In genomic region chr12:121523741-121524140, GRCh38 we compare ENCODE assay signal across 12 cellular contexts. TPM values are rescaled to one million over a fixed set of nuclear protein-coding genes. Genes with fewer than 3 reads are reported as not detected.
DNase-seq lines count a peak whose midpoint lies in the region; ATAC-seq and TF ChIP-seq lines count a peak whose summit lies in the region.
"Had no signal": no experiment of that assay in that cellular context is flagged by ENCODE, and none has a peak within 500 bp of the region (broad histone marks: within the 10 kb centered on the region; RNA-seq: fewer than 3 reads in every experiment).

No MANE protein-coding gene starts in this region.

- H3K79me1 ChIP-seq in neuronal stem cell (ENCODE audit: low read depth, low read length) = peaks cover 10% of the 10 kb centered on the region

- no peaks in the 10 kb centered on the region for H3K9me3 Mint-ChIP-seq in WTC11
- no peaks in the 10 kb centered on the region for H3K9me3 Mint-ChIP-seq in HFFc6

- H3K4ac ChIP-seq in neuronal stem cell (ENCODE audit: low read length) = peak overlapping the region; percentile 14

- peak; percentile 78 for DNase-seq in GM12865 (ENCODE audit: low read depth)
- DNase-seq in WTC11 (ENCODE audit: low spot score) = no peak
- DNase-seq in neuronal stem cell (ENCODE audit: low spot score) = no peak
- DNase-seq in left colon = no peak
- DNase-seq in spleen = no peak
- no peak for DNase-seq in HFFc6
- no peak for DNase-seq in DMS114 treated with DMSO at 0.1 percent for 48 hours (lab: John Stamatoyannopoulos, UW; ENCODE audit: unreplicated experiment)
- DNase-seq: activated CD8-positive, alpha-beta memory T cell treated with anti-CD3 and anti-CD28 coated beads, Interleukin-2, amount 50 U/mL, for 48 hours; RPMI8226; tibial artery had no signal

- peak overlapping the region; percentile 67 for H3K23ac ChIP-seq in neuronal stem cell (ENCODE audit: low read depth, low read length, poor library complexity)

- H3K4me1 ChIP-seq in neuronal stem cell (ENCODE audit: control insufficient read depth in 2 of 2, insufficient read depth in 1 of 2, low read depth in 1 of 2, low read length in 2 of 2) (peaks cover 12 to 16% of the 10 kb centered on the region in 2 donors), spleen (peaks cover 3 to 46% (median 22%) of the 10 kb centered on the region in 6 donors)
- H3K4me1 ChIP-seq: BE2C, tibial artery had no signal

- H2BK120ac ChIP-seq in neuronal stem cell (ENCODE audit: low read depth, low read length) = no peak overlapping the region

- H2AFZ ChIP-seq in neuronal stem cell (ENCODE audit: low read length) = no peak overlapping the region

- H3K9ac ChIP-seq in neuronal stem cell (ENCODE audit: low read depth, low read length, poor library complexity) = peak overlapping the region; percentile 75

- H3K27ac Mint-ChIP-seq in WTC11 (peak overlapping the region; percentile 93), HFFc6 (no peak overlapping the region)

- H3K4me3 Mint-ChIP-seq in WTC11 (no peak overlapping the region), HFFc6 (no peak overlapping the region)

- H4K91ac ChIP-seq in neuronal stem cell (ENCODE audit: low read depth, low read length, poor library complexity) = no peak overlapping the region

- H3K27ac ChIP-seq in neuronal stem cell (replicated peaks; ENCODE audit: low read length) = no peak overlapping the region
- H3K27ac ChIP-seq in spleen = peak overlapping the region in 1 of 8 donors; percentile 40
- H3K27ac ChIP-seq: tibial artery had no signal

- CTCF ChIA-PET in WTC11 (lab: Charles Lee) = no interaction called here

- H3K36me3 ChIP-seq in neuronal stem cell (replicated peaks in 1 of 2; ENCODE audit: control insufficient read depth in 2 of 2, insufficient read depth in 2 of 2, low read length in 2 of 2) (peaks cover 32 to 77% of the 10 kb centered on the region in 2 donors), spleen (peaks cover 0 to 77% (median 14%) of the 10 kb centered on the region in 6 donors)

- ATAC-seq in GM21723 (IDR thresholded peaks at IDR 0.05; ENCODE audit: unreplicated experiment) (peak; percentile 42), WTC11 (no peak), left colon (no peak)

- H3K4me1 Mint-ChIP-seq in WTC11 (peaks cover 14% of the 10 kb centered on the region), HFFc6 (ENCODE audit: low read depth) (no peaks in the 10 kb centered on the region)

- no peak overlapping the region for H2AK5ac ChIP-seq in neuronal stem cell (ENCODE audit: low read depth, low read length)

- H3K4me3 ChIP-seq in GM12865 (ENCODE audit: low read depth, low read length) = peak overlapping the region; percentile 38
- no peak overlapping the region for H3K4me3 ChIP-seq in neuronal stem cell (ENCODE audit: low read length in 2 of 2)
- peak overlapping the region in 1 of 8 donors; percentile 39 for H3K4me3 ChIP-seq in spleen
- H3K4me3 ChIP-seq: tibial artery had no signal

- H3K36me3 Mint-ChIP-seq in WTC11 (peaks cover 28% of the 10 kb centered on the region), HFFc6 (ENCODE audit: low read depth) (0 out of 2 replicates have a peak, but pooled peaks cover 4% of the 10 kb centered on the region)

- no peak overlapping the region for H3K4me2 ChIP-seq in neuronal stem cell (ENCODE audit: insufficient read depth, low read length, poor library complexity, severe bottlenecking)

- peak overlapping the region; percentile 88 for H2BK5ac ChIP-seq in neuronal stem cell (ENCODE audit: low read length)

- H3K9me3 ChIP-seq in neuronal stem cell (replicated peaks in 1 of 2; ENCODE audit: control insufficient read depth in 2 of 2, insufficient read depth in 1 of 2, low read depth in 1 of 2, low read length in 2 of 2) = peaks cover 0 to 1% of the 10 kb centered on the region in 2 donors
- no peaks in the 10 kb centered on the region for H3K9me3 ChIP-seq in spleen
- H3K9me3 ChIP-seq: BE2C, tibial artery had no signal

- no CpG with 5 or more reads among the region's 16 CpGs for WGBS in neuronal stem cell (ENCODE audit: extremely low coverage in 2 of 2, insufficient read length in 2 of 2, insufficient replicate concordance in 1 of 2), 2 donors
- 74 to 90% (median 79%) methylated on average over 11 to 16 of the region's 16 CpGs for WGBS in spleen, 5 donors

- intact Hi-C loops in left colon (cut with DNase I, micrococcal nuclease) = no loop called here
- intact Hi-C loops in spleen (cut with DNase I; ENCODE audit: low total_unique reads) = no loop called here

- H3K27me3 Mint-ChIP-seq in WTC11 (ENCODE audit: low read depth) (no peaks in the 10 kb centered on the region), HFFc6 (ENCODE audit: insufficient read depth) (peaks cover 3% of the 10 kb centered on the region; the same call in 1 of the 2 replicates)

- POLR2A ChIA-PET in WTC11 (lab: Charles Lee) = no interaction called here

- H2BK15ac ChIP-seq in neuronal stem cell (ENCODE audit: low read length) = peak overlapping the region; percentile 8

- TF ChIP-seq POLR2A in spleen (IDR thresholded peaks at IDR 0.05) = no peak

- H3K14ac ChIP-seq in neuronal stem cell (ENCODE audit: low read length) = peak overlapping the region; percentile 100

- H2BK12ac ChIP-seq in neuronal stem cell (ENCODE audit: low read length) = no peak overlapping the region

- TF ChIP-seq CTCF in GM12865 (IDR thresholded peaks at IDR 0.05; ENCODE audit: insufficient read depth, low read depth, low read length, missing control alignments) = no peak
- TF ChIP-seq CTCF in WTC11 (IDR thresholded peaks at IDR 0.05) = no peak
- TF ChIP-seq CTCF in spleen (IDR thresholded peaks at IDR 0.05 in 8 of 11, conservative IDR thresholded peaks at IDR 0.05 in 3 of 11) = no peak
- no peak for TF ChIP-seq CTCF in HFFc6 (IDR thresholded peaks at IDR 0.05)

- H3K27me3 ChIP-seq in neuronal stem cell (ENCODE audit: control insufficient read depth in 3 of 3, insufficient read depth in 3 of 3, low read depth in 1 of 3, low read length in 3 of 3) = no peaks in the 10 kb centered on the region
- H3K27me3 ChIP-seq in spleen (replicated peaks in 1 of 7) = no peaks in the 10 kb centered on the region
- H3K27me3 ChIP-seq: BE2C, tibial artery had no signal

- H4K8ac ChIP-seq in neuronal stem cell (ENCODE audit: low read depth, low read length) = no peak overlapping the region

- H3K18ac ChIP-seq in neuronal stem cell (ENCODE audit: low read length) = peak overlapping the region; percentile 77

TF ChIP-seq in WTC11, 78 proteins besides CTCF, POLR2A, EP300 and RAD21 (continues in another document):
- no peak for TF ChIP-seq ATF3 (CRISPR knock-in tag; conservative IDR thresholded peaks at IDR 0.05)
- TF ChIP-seq MXD4 (CRISPR knock-in tag; IDR thresholded peaks at IDR 0.05; ENCODE audit: borderline replicate concordance) = no peak
- TF ChIP-seq KAT7 (CRISPR knock-in tag; IDR thresholded peaks at IDR 0.05; ENCODE audit: borderline replicate concordance) = no peak
- no peak for TF ChIP-seq FOXP1 (CRISPR knock-in tag; IDR thresholded peaks at IDR 0.05; ENCODE audit: borderline replicate concordance)
- no peak for TF ChIP-seq RELA (CRISPR knock-in tag; IDR thresholded peaks at IDR 0.05; ENCODE audit: borderline replicate concordance)
- no peak for TF ChIP-seq NFYB (CRISPR knock-in tag; conservative IDR thresholded peaks at IDR 0.05; ENCODE audit: low read depth)
- TF ChIP-seq ZNF396 (CRISPR knock-in tag; IDR thresholded peaks at IDR 0.05; ENCODE audit: borderline replicate concordance) = no peak
- TF ChIP-seq FOXP4 (CRISPR knock-in tag; IDR thresholded peaks at IDR 0.05) = no peak
- TF ChIP-seq TEAD4 (CRISPR knock-in tag; IDR thresholded peaks at IDR 0.05) = no peak

RNA-seq across cellular contexts. Expression of gene KDM2B, which starts 57.1 kb away (rescaled TPM):
- total RNA-seq in WTC11 (2021) = 147 to 155 TPM (median 152 TPM) in 3 replicates
- 63.7 TPM for polyA plus RNA-seq in neuronal stem cell (2013, experiment 1 of 2)
- 67.7 TPM for polyA plus RNA-seq in neuronal stem cell (2013, experiment 2 of 2)
- total RNA-seq in left colon = 10 to 100 TPM; 14.1 to 17.3 TPM
- 10 to 100 TPM; 32.3 to 56.2 (median 46.5) TPM for total RNA-seq in spleen
- polyA plus RNA-seq in spleen = 10 to 100 TPM; 20.8 to 25.5 (median 24.5) TPM
- total RNA-seq in HFFc6 (2021; fragmentation: NEBNext Ultra II Directional; extraction: Animal tissue kit (Norgen Biotek cat#: 25700)) = 10 to 100 TPM; 15.4 to 24.0 (median 21.5) TPM
